Comparison of ENCODE assay signal across 8 cellular contexts in genomic region chr3:107599755-107600122, GRCh38.
DNase-seq lines count a peak whose midpoint lies in the region; ATAC-seq and TF ChIP-seq lines count a peak whose summit lies in the region.

No MANE protein-coding gene starts in this region.

- H3K27me3 ChIP-seq in right atrium auricular region (no peaks in the 10 kb centered on the region), mononuclear cell (ENCODE audit: insufficient read depth, low read length) (no peaks in the 10 kb centered on the region)

- H3K27ac ChIP-seq in right atrium auricular region = peak overlapping the region; percentile 85 to 87

- no peaks in the 10 kb centered on the region for H3K36me3 ChIP-seq in right atrium auricular region

- H3K4me3 ChIP-seq in right atrium auricular region = peak overlapping the region; percentile 27 to 42
- H3K4me3 ChIP-seq in mononuclear cell (ENCODE audit: low read length) = peak overlapping the region; percentile 32

- CTCF ChIA-PET in GM10248 (lab: Yijun Ruan, JAX) = interaction anchor here (1.0 to 3.6 kb wide), 6 partner anchors 8 to 363 kb away, joined by 3 to 15 read pairs (median 5); no protein-coding TSS in a partner anchor

- H3K27me3 Mint-ChIP-seq in brain = no peaks in the 10 kb centered on the region

- TF ChIP-seq CTCF in right atrium auricular region (IDR thresholded peaks at IDR 0.05) = no peak
- no peak for TF ChIP-seq CTCF in brain (conservative IDR thresholded peaks at IDR 0.05)
- no peak for TF ChIP-seq CTCF in GM10248 (IDR thresholded peaks at IDR 0.05; ENCODE audit: control extremely low read depth, extremely low read depth, low read depth, missing control alignments)

- H3K4me3 Mint-ChIP-seq in brain = peak overlapping the region; percentile 20 to 87 (median 78)

- peaks cover 42% of the 10 kb centered on the region for H3K36me3 Mint-ChIP-seq in brain

- H3K9me3 ChIP-seq in right atrium auricular region (peaks cover 0 to 3% of the 10 kb centered on the region in 2 donors), mononuclear cell (ENCODE audit: low read depth, low read length) (no peaks in the 10 kb centered on the region)

- ATAC-seq in Right ventricle myocardium superior (ENCODE audit: poor library complexity) (no peak), left colon (no peak)

- H3K9me3 Mint-ChIP-seq in brain = peaks cover 14 to 22% (median 16%) of the 10 kb centered on the region in 5 experiments

- H3K4me1 Mint-ChIP-seq in brain = peaks cover 60% of the 10 kb centered on the region

- intact Hi-C loops in Right ventricle myocardium superior (cut with DNase I) = no loop called here
- intact Hi-C loops in left colon (cut with DNase I, micrococcal nuclease) = no loop called here

- H3K4me1 ChIP-seq in right atrium auricular region (peaks cover 0 to 41% of the 10 kb centered on the region in 2 donors), mononuclear cell (ENCODE audit: insufficient read depth, low read length) (peaks cover 22% of the 10 kb centered on the region)

- peak overlapping the region in 4 of 5 experiments; percentile 25 to 92 (median 86) for H3K27ac Mint-ChIP-seq in brain

- POLR2A ChIA-PET in GM10248 (lab: Yijun Ruan, JAX) = interaction anchor here (1.2 to 1.5 kb wide), 2 partner anchors 13 to 18 kb away, joined by 3 read pairs; no protein-coding TSS in a partner anchor

- DNase-seq in right atrium auricular region (ENCODE audit: low spot score) (no peak), Right ventricle myocardium superior (no peak), left colon (no peak), NCI-H2196 (lab: John Stamatoyannopoulos, UW; ENCODE audit: unreplicated experiment) (no peak), GM10248 (ENCODE audit: extremely low spot score) (no peak)
- no peak for DNase-seq in activated effector memory CD4-positive, alpha-beta T cell treated with anti-CD3 and anti-CD28 coated beads, Interleukin-2, amount 50 U/mL, for 16 hours
